Comparison of ENCODE assay signal across 11 cellular contexts in genomic region chr6:73985891-73986290, GRCh38.
DNase-seq lines count a peak whose midpoint lies in the region; ATAC-seq and TF ChIP-seq lines count a peak whose summit lies in the region.
"Had no signal": no experiment of that assay in that cellular context is flagged by ENCODE, and none has a peak within 500 bp of the region (broad histone marks: within the 10 kb centered on the region; RNA-seq: fewer than 3 reads in every experiment).

No MANE protein-coding gene starts in this region.

- DNase-seq in RPMI8226, result peak; percentile 29
- peak; percentile 75 for DNase-seq in fibroblast of peridontal ligament (ENCODE audit: extremely low read depth)
- DNase-seq in T-cell, result no peak
- no peak for DNase-seq in NOMO-1 treated with dmso at 0.1 percent for 144 hours (lab: John Stamatoyannopoulos, UW; ENCODE audit: unreplicated experiment)
- DNase-seq in upper lobe of right lung, result no peak
- DNase-seq in islet precursor cell, result no peak
- DNase-seq: glutamatergic neuron; stimulated activated naive CD4-positive, alpha-beta T cell treated with Interleukin-2 at 50 U/mL for 16 hours had no signal

- H3K27me3 Mint-ChIP-seq in T-cell, result peaks cover 0 to 5% of the 10 kb centered on the region in 2 donors

- POLR2A ChIA-PET in T-cell (lab: Charles Lee), result no interaction called here

- no peak overlapping the region for H3K27ac Mint-ChIP-seq in T-cell
- H3K27ac Mint-ChIP-seq: CD14-positive monocyte had no signal

- H3K4me1 Mint-ChIP-seq in T-cell, result no peaks in the 10 kb centered on the region
- H3K4me1 Mint-ChIP-seq: CD14-positive monocyte had no signal

- TF ChIP-seq CTCF in 22Rv1 (IDR thresholded peaks at IDR 0.05), result peak; percentile 42
- peak; percentile 27; the same call in 1 of the 3 replicates for TF ChIP-seq CTCF in GM12872 (IDR thresholded peaks at IDR 0.05; ENCODE audit: insufficient read depth, low read depth, low read length)
- no peak for TF ChIP-seq CTCF in upper lobe of right lung (IDR thresholded peaks at IDR 0.05)

- H3K36me3 Mint-ChIP-seq in T-cell, result no peaks in the 10 kb centered on the region
- H3K36me3 Mint-ChIP-seq: CD14-positive monocyte had no signal

- H3K9me3 Mint-ChIP-seq in T-cell, result peaks cover 0 to 5% (median 0%) of the 10 kb centered on the region in 3 donors

- H3K36me3 ChIP-seq in upper lobe of right lung, result no peaks in the 10 kb centered on the region

- H3K27me3 ChIP-seq in upper lobe of right lung, result no peaks in the 10 kb centered on the region

- CTCF ChIA-PET in T-cell (lab: Charles Lee), result no interaction called here

- intact Hi-C loops in upper lobe of right lung (cut with DNase I), result no loop called here

- H3K27ac ChIP-seq in 22Rv1, result no peak overlapping the region
- H3K27ac ChIP-seq in upper lobe of right lung, result no peak overlapping the region

- no peaks in the 10 kb centered on the region for H3K9me3 ChIP-seq in upper lobe of right lung

- no peak overlapping the region for H3K4me3 Mint-ChIP-seq in T-cell
- H3K4me3 Mint-ChIP-seq: CD14-positive monocyte had no signal

- ATAC-seq in T-cell (replicated peaks in 1 of 4), result no peak
- ATAC-seq in upper lobe of right lung, result no peak

- H3K4me3 ChIP-seq in upper lobe of right lung, result no peak overlapping the region

- H3K4me1 ChIP-seq in upper lobe of right lung, result no peaks in the 10 kb centered on the region

Comparison
In these comparisons a context has a peak if more than half of its experiments do, and no peak if none do; other contexts are left out.
1. DNase-seq: peak in RPMI8226 (single experiment) and fibroblast of peridontal ligament (single experiment); none in T-cell (0 of 34), NOMO-1 treated with dmso at 0.1 percent for 144 hours (single experiment), upper lobe of right lung (single experiment) and islet precursor cell (single experiment).